1 cellular context compared by ENCODE assay signal in genomic region chr20:33282991-33283555, GRCh38.
TF ChIP-seq lines count a peak whose summit lies in the region.

A gene with protein sequence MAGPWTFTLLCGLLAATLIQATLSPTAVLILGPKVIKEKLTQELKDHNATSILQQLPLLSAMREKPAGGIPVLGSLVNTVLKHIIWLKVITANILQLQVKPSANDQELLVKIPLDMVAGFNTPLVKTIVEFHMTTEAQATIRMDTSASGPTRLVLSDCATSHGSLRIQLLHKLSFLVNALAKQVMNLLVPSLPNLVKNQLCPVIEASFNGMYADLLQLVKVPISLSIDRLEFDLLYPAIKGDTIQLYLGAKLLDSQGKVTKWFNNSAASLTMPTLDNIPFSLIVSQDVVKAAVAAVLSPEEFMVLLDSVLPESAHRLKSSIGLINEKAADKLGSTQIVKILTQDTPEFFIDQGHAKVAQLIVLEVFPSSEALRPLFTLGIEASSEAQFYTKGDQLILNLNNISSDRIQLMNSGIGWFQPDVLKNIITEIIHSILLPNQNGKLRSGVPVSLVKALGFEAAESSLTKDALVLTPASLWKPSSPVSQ (plus strand): TSS chr20:33283214. CDS start chr20:33286074, 2,860 bp downstream.

TF ChIP-seq in HepG2, 621 proteins besides CTCF, POLR2A, EP300 and RAD21 (continued from another document and continues in another):
- TF ChIP-seq PAXIP1 (CRISPR knock-in tag; conservative IDR thresholded peaks at IDR 0.05) (peak; percentile 63), MIER3 (CRISPR knock-in tag; IDR thresholded peaks at IDR 0.05; ENCODE audit: borderline replicate concordance) (no peak), ZNF256 (CRISPR knock-in tag; conservative IDR thresholded peaks at IDR 0.05) (no peak), ZMYM4 (CRISPR knock-in tag; IDR thresholded peaks at IDR 0.05) (peak; percentile 39; the same call in 1 of the 2 replicates), SOX6 (IDR thresholded peaks at IDR 0.05) (no peak), SOX6 (CRISPR knock-in tag; IDR thresholded peaks at IDR 0.05) (peak; percentile 39; the same call in 1 of the 2 replicates), ZNF781 (CRISPR knock-in tag; IDR thresholded peaks at IDR 0.05; ENCODE audit: borderline replicate concordance, not compliant biosample characterization) (peak; percentile 17), HCFC1 (IDR thresholded peaks at IDR 0.05; ENCODE audit: low read depth, low read length) (no peak), ADNP (CRISPR knock-in tag; IDR thresholded peaks at IDR 0.05) (no peak), TIGD3 (CRISPR knock-in tag; IDR thresholded peaks at IDR 0.05; ENCODE audit: borderline replicate concordance) (0 out of 2 replicates have a peak, but pooled peaks have one; percentile 52), TMF1 (CRISPR knock-in tag; IDR thresholded peaks at IDR 0.05; ENCODE audit: low read depth) (0 out of 2 replicates have a peak, but pooled peaks have one; percentile 44), ZHX2 (IDR thresholded peaks at IDR 0.05; ENCODE audit: low read depth) (no peak), ZHX2 (CRISPR knock-in tag; IDR thresholded peaks at IDR 0.05; ENCODE audit: borderline replicate concordance) (no peak), ZC3H13 (CRISPR knock-in tag; IDR thresholded peaks at IDR 0.05) (no peak), ZFY (CRISPR knock-in tag; IDR thresholded peaks at IDR 0.05) (peak; percentile 77), ZNF746 (CRISPR knock-in tag; IDR thresholded peaks at IDR 0.05) (no peak), ZMYM3 (CRISPR knock-in tag; IDR thresholded peaks at IDR 0.05) (peak; percentile 74), GATAD2A (CRISPR knock-in tag; IDR thresholded peaks at IDR 0.05) (peak; percentile 66), MAFF (IDR thresholded peaks at IDR 0.05; ENCODE audit: low read depth, low read length) (no peak), ZNF367 (CRISPR knock-in tag; IDR thresholded peaks at IDR 0.05; ENCODE audit: borderline replicate concordance) (no peak), HBP1 (CRISPR knock-in tag; IDR thresholded peaks at IDR 0.05; ENCODE audit: low read depth) (peak; percentile 20; the same call in 1 of the 2 replicates), ZNF225 (CRISPR knock-in tag; IDR thresholded peaks at IDR 0.05) (no peak), ATF7 (IDR thresholded peaks at IDR 0.05) (no peak), ATF7 (CRISPR knock-in tag; IDR thresholded peaks at IDR 0.05) (peak; percentile 63; the same call in 1 of the 2 replicates), ZFP82 (CRISPR knock-in tag; IDR thresholded peaks at IDR 0.05; ENCODE audit: borderline replicate concordance) (no peak), MYC (CRISPR knock-in tag; IDR thresholded peaks at IDR 0.05; ENCODE audit: borderline replicate concordance) (0 out of 2 replicates have a peak, but pooled peaks have one; percentile 27), HNRNPK (IDR thresholded peaks at IDR 0.05; ENCODE audit: low read depth, low read length, poor library complexity, severe bottlenecking) (no peak), ELF1 (CRISPR knock-in tag; IDR thresholded peaks at IDR 0.05) (no peak)
- TF ChIP-seq, protein P1, sequence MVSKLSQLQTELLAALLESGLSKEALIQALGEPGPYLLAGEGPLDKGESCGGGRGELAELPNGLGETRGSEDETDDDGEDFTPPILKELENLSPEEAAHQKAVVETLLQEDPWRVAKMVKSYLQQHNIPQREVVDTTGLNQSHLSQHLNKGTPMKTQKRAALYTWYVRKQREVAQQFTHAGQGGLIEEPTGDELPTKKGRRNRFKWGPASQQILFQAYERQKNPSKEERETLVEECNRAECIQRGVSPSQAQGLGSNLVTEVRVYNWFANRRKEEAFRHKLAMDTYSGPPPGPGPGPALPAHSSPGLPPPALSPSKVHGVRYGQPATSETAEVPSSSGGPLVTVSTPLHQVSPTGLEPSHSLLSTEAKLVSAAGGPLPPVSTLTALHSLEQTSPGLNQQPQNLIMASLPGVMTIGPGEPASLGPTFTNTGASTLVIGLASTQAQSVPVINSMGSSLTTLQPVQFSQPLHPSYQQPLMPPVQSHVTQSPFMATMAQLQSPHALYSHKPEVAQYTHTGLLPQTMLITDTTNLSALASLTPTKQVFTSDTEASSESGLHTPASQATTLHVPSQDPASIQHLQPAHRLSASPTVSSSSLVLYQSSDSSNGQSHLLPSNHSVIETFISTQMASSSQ (IDR thresholded peaks at IDR 0.05; ENCODE audit: low read depth), result no peak
- TF ChIP-seq, protein P1 (CRISPR knock-in tag; IDR thresholded peaks at IDR 0.05; ENCODE audit: borderline replicate concordance), result no peak
- TF ChIP-seq, protein P2, sequence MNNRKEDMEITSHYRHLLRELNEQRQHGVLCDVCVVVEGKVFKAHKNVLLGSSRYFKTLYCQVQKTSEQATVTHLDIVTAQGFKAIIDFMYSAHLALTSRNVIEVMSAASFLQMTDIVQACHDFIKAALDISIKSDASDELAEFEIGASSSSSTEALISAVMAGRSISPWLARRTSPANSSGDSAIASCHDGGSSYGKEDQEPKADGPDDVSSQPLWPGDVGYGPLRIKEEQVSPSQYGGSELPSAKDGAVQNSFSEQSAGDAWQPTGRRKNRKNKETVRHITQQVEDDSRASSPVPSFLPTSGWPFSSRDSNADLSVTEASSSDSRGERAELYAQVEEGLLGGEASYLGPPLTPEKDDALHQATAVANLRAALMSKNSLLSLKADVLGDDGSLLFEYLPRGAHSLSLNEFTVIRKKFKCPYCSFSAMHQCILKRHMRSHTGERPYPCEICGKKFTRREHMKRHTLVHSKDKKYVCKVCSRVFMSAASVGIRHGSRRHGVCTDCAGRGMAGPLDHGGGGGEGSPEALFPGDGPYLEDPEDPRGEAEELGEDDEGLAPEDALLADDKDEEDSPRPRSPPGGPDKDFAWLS (CRISPR knock-in tag; IDR thresholded peaks at IDR 0.05; ENCODE audit: borderline replicate concordance), result 0 out of 2 replicates have a peak, but pooled peaks have one; percentile 35
- TF ChIP-seq, protein P3, sequence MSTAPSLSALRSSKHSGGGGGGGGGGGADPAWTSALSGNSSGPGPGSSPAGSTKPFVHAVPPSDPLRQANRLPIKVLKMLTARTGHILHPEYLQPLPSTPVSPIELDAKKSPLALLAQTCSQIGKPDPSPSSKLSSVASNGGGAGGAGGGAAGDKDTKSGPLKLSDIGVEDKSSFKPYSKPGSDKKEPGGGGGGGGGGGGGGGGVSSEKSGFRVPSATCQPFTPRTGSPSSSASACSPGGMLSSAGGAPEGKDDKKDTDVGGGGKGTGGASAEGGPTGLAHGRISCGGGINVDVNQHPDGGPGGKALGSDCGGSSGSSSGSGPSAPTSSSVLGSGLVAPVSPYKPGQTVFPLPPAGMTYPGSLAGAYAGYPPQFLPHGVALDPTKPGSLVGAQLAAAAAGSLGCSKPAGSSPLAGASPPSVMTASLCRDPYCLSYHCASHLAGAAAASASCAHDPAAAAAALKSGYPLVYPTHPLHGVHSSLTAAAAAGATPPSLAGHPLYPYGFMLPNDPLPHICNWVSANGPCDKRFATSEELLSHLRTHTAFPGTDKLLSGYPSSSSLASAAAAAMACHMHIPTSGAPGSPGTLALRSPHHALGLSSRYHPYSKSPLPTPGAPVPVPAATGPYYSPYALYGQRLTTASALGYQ (CRISPR knock-in tag; IDR thresholded peaks at IDR 0.05), result no peak
- TF ChIP-seq, protein P4, sequence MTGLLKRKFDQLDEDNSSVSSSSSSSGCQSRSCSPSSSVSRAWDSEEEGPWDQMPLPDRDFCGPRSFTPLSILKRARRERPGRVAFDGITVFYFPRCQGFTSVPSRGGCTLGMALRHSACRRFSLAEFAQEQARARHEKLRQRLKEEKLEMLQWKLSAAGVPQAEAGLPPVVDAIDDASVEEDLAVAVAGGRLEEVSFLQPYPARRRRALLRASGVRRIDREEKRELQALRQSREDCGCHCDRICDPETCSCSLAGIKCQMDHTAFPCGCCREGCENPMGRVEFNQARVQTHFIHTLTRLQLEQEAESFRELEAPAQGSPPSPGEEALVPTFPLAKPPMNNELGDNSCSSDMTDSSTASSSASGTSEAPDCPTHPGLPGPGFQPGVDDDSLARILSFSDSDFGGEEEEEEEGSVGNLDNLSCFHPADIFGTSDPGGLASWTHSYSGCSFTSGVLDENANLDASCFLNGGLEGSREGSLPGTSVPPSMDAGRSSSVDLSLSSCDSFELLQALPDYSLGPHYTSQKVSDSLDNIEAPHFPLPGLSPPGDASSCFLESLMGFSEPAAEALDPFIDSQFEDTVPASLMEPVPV (CRISPR knock-in tag; IDR thresholded peaks at IDR 0.05), result peak; percentile 22; the same call in 1 of the 2 replicates
